ENCODE assay signal across 9 cellular contexts in genomic region chr20:50788045-50788867, GRCh38. TPM values are rescaled to one million over a fixed set of nuclear protein-coding genes. Genes with fewer than 3 reads are reported as not detected.
A peak's percentile ranks its signal among the peaks of the same experiment; 100 is the strongest.
DNase-seq lines count a peak whose midpoint lies in the region; ATAC-seq and TF ChIP-seq lines count a peak whose summit lies in the region.
"Had no signal": no experiment of that assay in that cellular context is flagged by ENCODE, and none has a peak within 500 bp of the region (broad histone marks: within the 10 kb centered on the region; RNA-seq: fewer than 3 reads in every experiment).

No MANE protein-coding gene starts in this region.

- DNase-seq in SIG-M5 treated with dmso at 0.1 percent for 504 hours (lab: John Stamatoyannopoulos, UW; ENCODE audit: unreplicated experiment) (peak; percentile 100), SIG-M5 (lab: John Stamatoyannopoulos, UW) (no peak), RPMI7951 (ENCODE audit: low read depth) (peak; percentile 81), glomerular visceral epithelial cell (ENCODE audit: extremely low spot score) (peak; percentile 64), transverse colon (no peak), KG1 (lab: John Stamatoyannopoulos, UW) (no peak)
- DNase-seq in activated CD4-positive, alpha-beta memory T cell treated with anti-CD3 and anti-CD28 coated beads for 36 hours: no peak
- DNase-seq in activated CD8-positive, alpha-beta T cell treated with anti-CD3 and anti-CD28 coated beads, Interleukin-2, amount 10 ng/mL, durations not matched to agents 7 days and 5 days: no peak
- DNase-seq: DND-41 had no signal

- H3K36me3 ChIP-seq in transverse colon: no peaks in the 10 kb centered on the region

- no peaks in the 10 kb centered on the region for H3K27me3 ChIP-seq in transverse colon

- peak in 3 of 5 experiments; percentile 8 to 17 (median 10) for TF ChIP-seq CTCF in transverse colon (IDR thresholded peaks at IDR 0.05)

- H3K27me3 Mint-ChIP-seq in activated CD4-positive, alpha-beta memory T cell treated with anti-CD3 and anti-CD28 coated beads for 36 hours: no peaks in the 10 kb centered on the region
- no peaks in the 10 kb centered on the region for H3K27me3 Mint-ChIP-seq in activated CD8-positive, alpha-beta T cell treated with anti-CD3 and anti-CD28 coated beads, Interleukin-2, amount 10 ng/mL, durations not matched to agents 7 days and 5 days (ENCODE audit: low read depth)

- no peaks in the 10 kb centered on the region for H3K9me3 Mint-ChIP-seq in activated CD4-positive, alpha-beta memory T cell treated with anti-CD3 and anti-CD28 coated beads for 36 hours
- H3K9me3 Mint-ChIP-seq in activated CD8-positive, alpha-beta T cell treated with anti-CD3 and anti-CD28 coated beads, Interleukin-2, amount 10 ng/mL, durations not matched to agents 7 days and 5 days (ENCODE audit: insufficient read depth): no peaks in the 10 kb centered on the region

- POLR2A ChIA-PET in activated CD4-positive, alpha-beta memory T cell treated with anti-CD3 and anti-CD28 coated beads for 36 hours (lab: Charles Lee): no interaction called here
- POLR2A ChIA-PET in activated CD8-positive, alpha-beta T cell treated with anti-CD3 and anti-CD28 coated beads, Interleukin-2, amount 10 ng/mL, durations not matched to agents 7 days and 5 days (lab: Charles Lee): no interaction called here

- TF ChIP-seq EP300 in transverse colon (IDR thresholded peaks at IDR 0.05; ENCODE audit: low read depth): no peak

- H3K4me3 ChIP-seq in transverse colon: no peak overlapping the region

- intact Hi-C loops in transverse colon (cut with DNase I; ENCODE audit: low total_unique reads): no loop called here
- intact Hi-C loops in activated CD4-positive, alpha-beta memory T cell treated with anti-CD3 and anti-CD28 coated beads for 36 hours (cut with micrococcal nuclease): no loop called here

- no peak overlapping the region for H3K27ac ChIP-seq in transverse colon

- TF ChIP-seq POLR2A in transverse colon (IDR thresholded peaks at IDR 0.05): no peak

- CTCF ChIA-PET in activated CD4-positive, alpha-beta memory T cell treated with anti-CD3 and anti-CD28 coated beads for 36 hours (lab: Charles Lee): interaction anchor here (1.1 to 8.9 kb wide), 4 partner anchors 9 to 139 kb away, joined by 4 to 268 read pairs (median 8); partner anchors contain the start of gene ADNP
- CTCF ChIA-PET in activated CD8-positive, alpha-beta T cell treated with anti-CD3 and anti-CD28 coated beads, Interleukin-2, amount 10 ng/mL, durations not matched to agents 7 days and 5 days (lab: Charles Lee): interaction anchor here (0.9 to 15.0 kb wide), 3 partner anchors 39 to 170 kb away, joined by 3 to 407 read pairs (median 9); partner anchors contain the start of genes ADNP, DPM1 and MOCS3

- no peak overlapping the region for H3K4me3 Mint-ChIP-seq in activated CD4-positive, alpha-beta memory T cell treated with anti-CD3 and anti-CD28 coated beads for 36 hours
- no peak overlapping the region for H3K4me3 Mint-ChIP-seq in activated CD8-positive, alpha-beta T cell treated with anti-CD3 and anti-CD28 coated beads, Interleukin-2, amount 10 ng/mL, durations not matched to agents 7 days and 5 days

- 67 to 78% methylated on average over 14 to 17 of the region's 17 CpGs for WGBS in transverse colon (ENCODE audit: low coverage in 1 of 2), 2 donors

- no peak for ATAC-seq in activated CD8-positive, alpha-beta T cell treated with anti-CD3 and anti-CD28 coated beads, Interleukin-2, amount 10 ng/mL, durations not matched to agents 7 days and 5 days

- H3K36me3 Mint-ChIP-seq in activated CD4-positive, alpha-beta memory T cell treated with anti-CD3 and anti-CD28 coated beads for 36 hours: no peaks in the 10 kb centered on the region
- no peaks in the 10 kb centered on the region for H3K36me3 Mint-ChIP-seq in activated CD8-positive, alpha-beta T cell treated with anti-CD3 and anti-CD28 coated beads, Interleukin-2, amount 10 ng/mL, durations not matched to agents 7 days and 5 days (ENCODE audit: low read depth)

- peaks cover 7% of the 10 kb centered on the region for H3K4me1 Mint-ChIP-seq in activated CD4-positive, alpha-beta memory T cell treated with anti-CD3 and anti-CD28 coated beads for 36 hours (ENCODE audit: low read depth)
- peaks cover 13% of the 10 kb centered on the region for H3K4me1 Mint-ChIP-seq in activated CD8-positive, alpha-beta T cell treated with anti-CD3 and anti-CD28 coated beads, Interleukin-2, amount 10 ng/mL, durations not matched to agents 7 days and 5 days (ENCODE audit: low read depth)

- H3K4me1 ChIP-seq in transverse colon: peaks cover 12 to 22% (median 17%) of the 10 kb centered on the region in 4 donors

- H3K27ac Mint-ChIP-seq in activated CD4-positive, alpha-beta memory T cell treated with anti-CD3 and anti-CD28 coated beads for 36 hours: no peak overlapping the region
- no peak overlapping the region for H3K27ac Mint-ChIP-seq in activated CD8-positive, alpha-beta T cell treated with anti-CD3 and anti-CD28 coated beads, Interleukin-2, amount 10 ng/mL, durations not matched to agents 7 days and 5 days

- H3K9me3 ChIP-seq in transverse colon: no peaks in the 10 kb centered on the region

- in situ Hi-C loops in transverse colon (cut with MboI; ENCODE audit: low pct_ligation_motif_present in 1 of 4, low pct_unique_long_range_greater_than_20kb in 1 of 4, low sequenced_read_pairs in 3 of 4): no loop called here

RNA-seq across cellular contexts. Expression of gene BCAS4, which starts 6.6 kb away (rescaled TPM):
- total RNA-seq in RPMI7951 (2014; rRNA removed; shearing (Covaris generic)): 5.9 and 11.6 TPM in 2 replicates
- total RNA-seq in transverse colon: 10 to 100 TPM in 1 of 4 donors, 1 to 10 TPM in 2, not detected in 1; 3.3 to 16.5 (median 4.0) TPM
- total RNA-seq in activated CD4-positive, alpha-beta memory T cell treated with anti-CD3 and anti-CD28 coated beads for 36 hours: 10 to 100 TPM; 11.0 to 11.6 TPM
- total RNA-seq in activated CD8-positive, alpha-beta T cell treated with anti-CD3 and anti-CD28 coated beads, Interleukin-2, amount 10 ng/mL, durations not matched to agents 7 days and 5 days: 10 to 100 TPM; 29.3 to 32.6 TPM

RNA-seq across cellular contexts. Expression of gene PARD6B, which starts 56.9 kb away (rescaled TPM):
- total RNA-seq in RPMI7951 (2014; rRNA removed; shearing (Covaris generic)): 5.5 and 6.2 TPM in 2 replicates
- 10 to 100 TPM in 3 of 4 donors, 1 to 10 TPM in 1; 1.2 to 34.8 (median 17.2) TPM for total RNA-seq in transverse colon
- total RNA-seq in activated CD4-positive, alpha-beta memory T cell treated with anti-CD3 and anti-CD28 coated beads for 36 hours: 1 to 10 TPM; 6.3 to 8.2 TPM
- 1 to 10 TPM; 4.3 to 6.0 TPM for total RNA-seq in activated CD8-positive, alpha-beta T cell treated with anti-CD3 and anti-CD28 coated beads, Interleukin-2, amount 10 ng/mL, durations not matched to agents 7 days and 5 days

Comparison
In these comparisons a context has a peak if more than half of its experiments do, and no peak if none do; other contexts are left out.
1. DNase-seq: peak in SIG-M5 treated with dmso at 0.1 percent for 504 hours (single experiment), RPMI7951 (single experiment) and glomerular visceral epithelial cell (single experiment); none in SIG-M5 (single experiment), transverse colon (single experiment), KG1 (single experiment), activated CD4-positive, alpha-beta memory T cell treated with anti-CD3 and anti-CD28 coated beads for 36 hours (single experiment) and activated CD8-positive, alpha-beta T cell treated with anti-CD3 and anti-CD28 coated beads, Interleukin-2, amount 10 ng/mL, durations not matched to agents 7 days and 5 days (single experiment).